In genomic region chr11:41309716-41310115, GRCh38 we compare ENCODE assay signal across 1 cellular context.
TF ChIP-seq lines count a peak whose summit lies in the region.

No MANE protein-coding gene starts in this region.

TF ChIP-seq in GM23338, 12 proteins besides CTCF, POLR2A, EP300 and RAD21 (continued from another document):
- TF ChIP-seq REST (IDR thresholded peaks at IDR 0.05; ENCODE audit: unreplicated experiment) = no peak
